ENCODE assay signal across 24 cellular contexts in the genomic region with DNA sequence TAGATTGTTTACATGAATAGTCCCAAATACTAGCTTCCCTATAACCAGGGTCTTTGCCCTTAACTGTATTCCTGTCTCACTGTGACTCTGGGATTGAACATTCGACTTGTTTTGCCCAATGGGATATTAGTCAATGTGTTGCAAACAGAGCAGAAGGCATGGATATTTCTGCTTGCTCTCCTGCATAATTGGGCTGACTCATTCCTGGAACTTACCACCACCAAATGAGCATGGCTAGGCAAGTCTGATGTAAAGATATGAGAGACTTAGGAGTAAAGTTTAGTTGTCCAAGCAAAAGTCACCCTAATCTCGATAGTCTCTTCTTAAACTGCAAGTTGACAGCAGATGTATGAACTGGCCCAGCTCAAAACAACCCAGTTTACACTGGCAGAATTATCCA.
DNase-seq lines count a peak whose midpoint lies in the region; ATAC-seq, FAIRE-seq and TF ChIP-seq lines count a peak whose summit lies in the region.
"Had no signal": no experiment of that assay in that cellular context is flagged by ENCODE, and none has a peak within 500 bp of the region (broad histone marks: within the 10 kb centered on the region; RNA-seq: fewer than 3 reads in every experiment).

No MANE protein-coding gene starts in this region.

- H3K9me3 ChIP-seq in A673 (ENCODE audit: low read depth, low read length, poor library complexity, severe bottlenecking), result no peaks in the 10 kb centered on the region
- H3K9me3 ChIP-seq: MG63, SK-N-SH had no signal

- no peaks in the 10 kb centered on the region for H3K4me1 Mint-ChIP-seq in effector memory CD8-positive, alpha-beta T cell (ENCODE audit: low read depth in 2 of 2)
- H3K4me1 Mint-ChIP-seq: B cell, CD14-positive monocyte had no signal

- no peak overlapping the region for H3K4me3 ChIP-seq in A673 (ENCODE audit: low read depth, low read length, poor library complexity, severe bottlenecking)
- no peak overlapping the region for H3K4me3 ChIP-seq in bronchial epithelial cell (ENCODE audit: low read depth, low read length)
- H3K4me3 ChIP-seq in lower leg skin (ENCODE audit: low read depth, poor library complexity, severe bottlenecking), result no peak overlapping the region
- H3K4me3 ChIP-seq: MG63 had no signal

- BruUV-seq in A673 (replicated peaks; lab: Mats Ljungman, UMichigan), result no TSS peak

- H3K27me3 ChIP-seq in A673 (replicated peaks; ENCODE audit: insufficient read depth, low read depth, low read length, poor library complexity) (no peaks in the 10 kb centered on the region), bronchial epithelial cell (ENCODE audit: control insufficient read depth, insufficient read depth, low read length) (no peaks in the 10 kb centered on the region)
- H3K27me3 ChIP-seq: MG63 had no signal

- H3K36me3 Mint-ChIP-seq in effector memory CD8-positive, alpha-beta T cell (ENCODE audit: insufficient read depth), result no peaks in the 10 kb centered on the region
- H3K36me3 Mint-ChIP-seq: CD14-positive monocyte had no signal

- H3K4me1 ChIP-seq in A673 (ENCODE audit: insufficient read depth, low read length, poor library complexity, severe bottlenecking), result no peaks in the 10 kb centered on the region

- WGBS in lower leg skin, 2 donors, result 76 to 82% methylated on average over 2 of the region's 2 CpGs

- peaks cover 5 to 18% of the 10 kb centered on the region in 2 donors for H3K9me3 Mint-ChIP-seq in effector memory CD8-positive, alpha-beta T cell

- no peak overlapping the region for H3K27ac Mint-ChIP-seq in effector memory CD8-positive, alpha-beta T cell
- H3K27ac Mint-ChIP-seq: B cell, CD14-positive monocyte, IgD-negative memory B cell had no signal

- no peak for FAIRE-seq in bronchial epithelial cell (lab: Jason Lieb, UNC)
- FAIRE-seq: D721Med had no signal

- H3K27ac ChIP-seq in A673 (ENCODE audit: low read depth, low read length, poor library complexity, severe bottlenecking), result no peak overlapping the region

- no peak for TF ChIP-seq CTCF in A673 (conservative IDR thresholded peaks at IDR 0.05; ENCODE audit: low read depth, low read length)
- no peak for TF ChIP-seq CTCF in bronchial epithelial cell (IDR thresholded peaks at IDR 0.05; ENCODE audit: insufficient read depth, low read length, severe bottlenecking)
- no peak for TF ChIP-seq CTCF in lower leg skin (IDR thresholded peaks at IDR 0.05)

- H3K27me3 Mint-ChIP-seq in effector memory CD8-positive, alpha-beta T cell, result no peaks in the 10 kb centered on the region
- H3K27me3 Mint-ChIP-seq: B cell, IgD-negative memory B cell had no signal

- H3K4me3 Mint-ChIP-seq in effector memory CD8-positive, alpha-beta T cell, result no peak overlapping the region
- H3K4me3 Mint-ChIP-seq: B cell, CD14-positive monocyte, IgD-negative memory B cell had no signal

- DNase-seq in A673 (ENCODE audit: low spot score), result peak; percentile 5
- DNase-seq in NCI-H446 treated with DMSO at 0.1 percent for 48 hours (lab: John Stamatoyannopoulos, UW), result peak; percentile 57
- peak; percentile 21 for DNase-seq in bronchial epithelial cell (ENCODE audit: low read depth)
- no peak for DNase-seq in lower leg skin (ENCODE audit: low spot score in 2 of 2)
- no peak for DNase-seq in T1000 (lab: John Stamatoyannopoulos, UW)
- DNase-seq in effector memory CD8-positive, alpha-beta T cell, result no peak
- no peak for DNase-seq in HK-2 (ENCODE audit: unreplicated experiment)
- DNase-seq: DMS79, GOT3, Karpas-422, MG63, NCI-H1417, NCI-H1694 treated with DMSO at 0.1 percent for 48 hours, NCI-H2081 treated with DMSO at 0.1 percent for 48 hours, NCI-H2171 treated with DMSO at 0.1 percent for 48 hours, NCI-H526 treated with DMSO at 0.1 percent for 48 hours, SHP77, SK-N-SH had no signal

- peak; percentile 60 for ATAC-seq in GM18868 (IDR thresholded peaks at IDR 0.05; ENCODE audit: unreplicated experiment)
- no peak for ATAC-seq in effector memory CD8-positive, alpha-beta T cell (replicated peaks)
- ATAC-seq: HCT116 had no signal

- POLR2A ChIA-PET in A673 (lab: Charles Lee; ENCODE audit: low non-redundant PET), result no interaction called here

- no peak for TF ChIP-seq POLR2A in lower leg skin (IDR thresholded peaks at IDR 0.05)

- intact Hi-C loops in A673 (cut with micrococcal nuclease; ENCODE audit: unreplicated experiment), result no loop called here
- intact Hi-C loops in lower leg skin (cut with DNase I; ENCODE audit: low total_unique reads), result no loop called here

- H3K36me3 ChIP-seq in A673 (ENCODE audit: insufficient read depth, low read length, poor library complexity, severe bottlenecking) (no peaks in the 10 kb centered on the region), bronchial epithelial cell (ENCODE audit: control insufficient read depth, insufficient read depth, low read length) (no peaks in the 10 kb centered on the region)
- H3K36me3 ChIP-seq: MG63 had no signal

- CTCF ChIA-PET in A673 (lab: Charles Lee), result no interaction called here

Comparison
In these comparisons a context has a peak if more than half of its experiments do, and no peak if none do; other contexts are left out.
1. DNase-seq: peak in A673 (single experiment), NCI-H446 treated with DMSO at 0.1 percent for 48 hours (single experiment) and bronchial epithelial cell (single experiment); none in lower leg skin (0 of 2), T1000 (single experiment), effector memory CD8-positive, alpha-beta T cell (0 of 3) and HK-2 (single experiment).